ENCODE assay signal across 13 cellular contexts in genomic region chr2:184067502-184067901, GRCh38.
DNase-seq lines count a peak whose midpoint lies in the region; ATAC-seq and TF ChIP-seq lines count a peak whose summit lies in the region.
"Had no signal": no experiment of that assay in that cellular context is flagged by ENCODE, and none has a peak within 500 bp of the region (broad histone marks: within the 10 kb centered on the region; RNA-seq: fewer than 3 reads in every experiment).

No MANE protein-coding gene starts in this region.

- POLR2A ChIA-PET in HEK293T (lab: Yijun Ruan, JAX), result no interaction called here

- H3K36me3 ChIP-seq in kidney epithelial cell (ENCODE audit: control insufficient read depth, insufficient read depth, low read length) (no peaks in the 10 kb centered on the region), vagina (no peaks in the 10 kb centered on the region)
- H3K36me3 ChIP-seq: upper lobe of right lung had no signal

- H3K27me3 ChIP-seq in kidney epithelial cell (ENCODE audit: control insufficient read depth, insufficient read depth, low read length) (no peaks in the 10 kb centered on the region), vagina (no peaks in the 10 kb centered on the region)
- H3K27me3 ChIP-seq: upper lobe of right lung had no signal

- no peak overlapping the region for H3K27ac ChIP-seq in vagina
- H3K27ac ChIP-seq: upper lobe of right lung had no signal

- H3K4me3 ChIP-seq in kidney epithelial cell (ENCODE audit: low read depth, low read length), result no peak overlapping the region
- no peak overlapping the region for H3K4me3 ChIP-seq in vagina
- H3K4me3 ChIP-seq: upper lobe of right lung had no signal

- TF ChIP-seq POLR2A in vagina (IDR thresholded peaks at IDR 0.05), result no peak

- TF ChIP-seq CTCF in kidney epithelial cell (IDR thresholded peaks at IDR 0.05; ENCODE audit: insufficient read depth, low read length, poor library complexity, severe bottlenecking), result peak; percentile 3
- no peak for TF ChIP-seq CTCF in vagina (IDR thresholded peaks at IDR 0.05)

- H3K4me1 ChIP-seq in vagina, result no peaks in the 10 kb centered on the region
- H3K4me1 ChIP-seq: upper lobe of right lung had no signal

- ATAC-seq in GM21529 (IDR thresholded peaks at IDR 0.05; ENCODE audit: unreplicated experiment), result no peak
- ATAC-seq: stimulated activated naive B cell treated with anti-CD40 and anti-IgM and Interleukin-4, amounts not matched to agents 10 μg/mL and 1 μg/mL and 100 μg/mL, for 72 hours; upper lobe of right lung had no signal

- CTCF ChIA-PET in HEK293T (lab: Yijun Ruan, JAX), result no interaction called here

- H3K9me3 ChIP-seq in vagina, result no peaks in the 10 kb centered on the region
- H3K9me3 ChIP-seq: upper lobe of right lung had no signal

- intact Hi-C loops in vagina (cut with DNase I), result no loop called here

- DNase-seq in ELR (ENCODE audit: low read depth) (peak; percentile 41), HEK293T (ENCODE audit: extremely low spot score) (peak; percentile 7), SK-N-DZ (ENCODE audit: low spot score) (peak; percentile 14), kidney epithelial cell (ENCODE audit: low read depth) (no peak), NCI-H345 treated with DMSO at 0.1 percent for 48 hours (lab: John Stamatoyannopoulos, UW; ENCODE audit: unreplicated experiment) (no peak), pons (ENCODE audit: low spot score) (no peak), vagina (ENCODE audit: extremely low spot score in 2 of 2) (no peak)
- DNase-seq: activated naive CD4-positive, alpha-beta T cell; effector CD4-positive, alpha-beta T cell; NCI-H1048; stimulated activated naive B cell treated with anti-CD40 and anti-IgM and Interleukin-4, amounts not matched to agents 10 μg/mL and 1 μg/mL and 100 μg/mL, for 72 hours; upper lobe of right lung had no signal

TF ChIP-seq in HEK293T, 16 proteins besides CTCF, POLR2A, EP300 and RAD21:
- TF ChIP-seq TARDBP (IDR thresholded peaks at IDR 0.05) (no peak), HDGF (IDR thresholded peaks at IDR 0.05; ENCODE audit: borderline replicate concordance) (no peak), LEF1 (IDR thresholded peaks at IDR 0.05; ENCODE audit: borderline replicate concordance) (no peak), PKNOX1 (IDR thresholded peaks at IDR 0.05) (no peak), BHLHE40 (IDR thresholded peaks at IDR 0.05; ENCODE audit: borderline replicate concordance) (no peak), FOXA1 (IDR thresholded peaks at IDR 0.05) (no peak)

Comparison
In these comparisons a context has a peak if more than half of its experiments do, and no peak if none do; other contexts are left out.
1. DNase-seq: peak in ELR (single experiment), HEK293T (single experiment) and SK-N-DZ (single experiment); none in kidney epithelial cell (single experiment), NCI-H345 treated with DMSO at 0.1 percent for 48 hours (single experiment), pons (single experiment) and vagina (0 of 2).